ENCODE assay signal across 27 cellular contexts in genomic region chr16:5761592-5761991, GRCh38.
"Had no signal": no experiment of that assay in that cellular context is flagged by ENCODE, and none has a peak within 500 bp of the region (broad histone marks: within the 10 kb centered on the region; RNA-seq: fewer than 3 reads in every experiment).

No MANE protein-coding gene starts in this region.

- H3K36me3 ChIP-seq: stomach, suprapubic skin, thoracic aorta, thyroid gland, tibial artery, tibial nerve, transverse colon, upper lobe of left lung, upper lobe of right lung, uterus, vagina had no signal

- FAIRE-seq: urothelium cell line had no signal

- ATAC-seq: stimulated activated effector memory CD8-positive, alpha-beta T cell treated with anti-CD3 and anti-CD28 coated beads, Interleukin-12 subunit alpha, Interleukin-12 subunit beta, amount 100 ng/mL, for 72 hours; stimulated activated memory B cell treated with anti-CD40 and anti-IgM and Interleukin-4, amounts not matched to agents 10 μg/mL and 1 μg/mL and 100 μg/mL, for 72 hours; stimulated activated naive B cell treated with anti-CD40 and anti-IgM and Interleukin-4, amounts not matched to agents 10 μg/mL and 1 μg/mL and 100 μg/mL, for 72 hours; stimulated activated naive CD8-positive, alpha-beta T cell treated with anti-CD3 and anti-CD28 coated beads, Interleukin-15, amount 100 ng/mL, for 72 hours; stimulated activated naive CD8-positive, alpha-beta T cell treated with anti-CD3 and anti-CD28 coated beads, Interleukin-15, Interleukin-2, amounts not matched to agents 100 U/mL and 50 U/mL, for 24 hours; upper lobe of right lung had no signal

- H3K9me3 ChIP-seq: stomach, testis, thoracic aorta, thyroid gland, tibial artery, transverse colon, upper lobe of left lung, upper lobe of right lung, uterus, vagina had no signal

- H3K27me3 ChIP-seq: stomach, suprapubic skin, testis, thyroid gland, tibial artery, tibial nerve, transverse colon, upper lobe of left lung, upper lobe of right lung, uterus, vagina had no signal

- DNase-seq: stimulated activated CD4-positive, alpha-beta T cell treated with anti-CD3 and anti-CD28 coated beads, Interleukin-2, amount 100 ng/mL, for 48 hours; stimulated activated CD4-positive, alpha-beta T cell treated with anti-CD3 and anti-CD28 coated beads, Interleukin-4, amount 100 ng/mL, for 1 hour; stimulated activated CD4-positive, alpha-beta T cell treated with anti-CD3 and anti-CD28 coated beads, Interleukin-4, amount 100 ng/mL, for 24 hours; stimulated activated CD4-positive, alpha-beta T cell treated with anti-CD3 and anti-CD28 coated beads, Interleukin-4, amount 100 ng/mL, for 4 hours; stimulated activated CD8-positive, alpha-beta memory T cell treated with anti-CD3 and anti-CD28 coated beads, Interleukin-4, amount 100 ng/mL, for 48 hours; stimulated activated naive B cell treated with anti-CD40 and anti-IgM and Interleukin-4, amounts not matched to agents 10 μg/mL and 1 μg/mL and 100 μg/mL, for 72 hours; stimulated activated naive CD4-positive, alpha-beta T cell; stimulated activated naive CD4-positive, alpha-beta T cell treated with Interleukin-2 at 50 U/mL for 16 hours; stimulated activated naive CD8-positive, alpha-beta T cell treated with anti-CD3 and anti-CD28 coated beads, Interleukin-15, amount 100 ng/mL, for 72 hours; stimulated activated naive CD8-positive, alpha-beta T cell treated with anti-CD3 and anti-CD28 coated beads, Interleukin-15, Interleukin-2, amounts not matched to agents 100 U/mL and 50 U/mL, for 24 hours; stomach; substantia nigra; testis; thyroid gland; tibial artery; transverse colon; trophoblast cell; upper lobe of left lung; upper lobe of right lung; uterus had no signal

- H3K4me1 ChIP-seq: stomach, suprapubic skin, testis, thyroid gland, tibial artery, tibial nerve, transverse colon, upper lobe of left lung, upper lobe of right lung, uterus, vagina had no signal

- H3K4me3 ChIP-seq: stomach, suprapubic skin, testis, thoracic aorta, thyroid gland, tibial artery, tibial nerve, transverse colon, upper lobe of left lung, upper lobe of right lung, uterus, vagina had no signal

- H3K27ac ChIP-seq: stomach, suprapubic skin, testis, thoracic aorta, thyroid gland, tibial artery, tibial nerve, transverse colon, upper lobe of left lung, upper lobe of right lung, uterus, vagina had no signal
